Comparison of ENCODE assay signal across 8 cellular contexts in the genomic region with DNA sequence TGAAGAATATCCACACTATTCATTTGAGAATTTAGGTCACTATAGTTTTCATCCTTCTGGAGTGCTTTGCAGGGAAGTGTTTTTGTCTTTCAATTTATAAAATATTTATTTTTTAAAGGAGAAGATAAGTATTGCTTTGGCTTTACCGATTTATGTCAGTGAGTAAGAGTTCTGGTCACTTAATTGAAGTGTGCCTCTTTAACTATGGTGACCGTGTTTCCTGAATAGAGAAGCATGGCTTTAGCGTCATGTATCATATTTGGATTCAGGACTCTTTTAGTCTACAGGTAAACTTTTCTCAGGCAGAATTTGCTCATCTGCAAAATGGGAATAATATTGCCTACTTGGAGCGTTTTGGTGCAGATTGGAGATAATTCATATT. TPM values are rescaled to one million over a fixed set of nuclear protein-coding genes. Genes with fewer than 3 reads are reported as not detected.
DNase-seq lines count a peak whose midpoint lies in the region; ATAC-seq and TF ChIP-seq lines count a peak whose summit lies in the region.

No MANE protein-coding gene starts in this region.

- BruUV-seq in HCT116 (replicated peaks; lab: Mats Ljungman, UMichigan): no TSS peak

- TF ChIP-seq POLR2A in HCT116 (IDR thresholded peaks at IDR 0.05; ENCODE audit: borderline replicate concordance, extremely low read depth, insufficient read depth, insufficient read length): no peak

- RAD21 ChIA-PET in HCT116 (lab: Charles Lee; ENCODE audit: low non-redundant PET in 1 of 2, low total read pairs in 2 of 2, uncharacterized antibody in 2 of 2, unreplicated experiment in 2 of 2): no interaction called here

- no peaks in the 10 kb centered on the region for H4K20me1 ChIP-seq in HCT116 (ENCODE audit: insufficient read depth)

- no peak for TF ChIP-seq RAD21 in HCT116 (IDR thresholded peaks at IDR 0.05; ENCODE audit: low read depth)

- TF ChIP-seq CTCF in AG10803 (conservative IDR thresholded peaks at IDR 0.05; ENCODE audit: low read length) (no peak), HCT116 (IDR thresholded peaks at IDR 0.05 in 2 of 3, conservative IDR thresholded peaks at IDR 0.05 in 1 of 3; ENCODE audit: borderline replicate concordance in 1 of 3, insufficient read depth in 1 of 3, low read depth in 2 of 3, low read length in 2 of 3) (no peak), lung (IDR thresholded peaks at IDR 0.05; ENCODE audit: control extremely low read depth, extremely low read depth) (no peak)

- no peak overlapping the region for H2AFZ ChIP-seq in HCT116 (ENCODE audit: low read depth, low read length, poor library complexity, severe bottlenecking)

- H3K9ac ChIP-seq in HCT116 (ENCODE audit: low read length) (peak overlapping the region; percentile 79), adipocyte (ENCODE audit: low read length) (peak overlapping the region; percentile 98)

- H3K4me3 ChIP-seq in AG10803 (ENCODE audit: low read length) (peak overlapping the region; percentile 94), HCT116 (replicated peaks in 1 of 2; ENCODE audit: low read depth in 1 of 2, low read length in 2 of 2) (peak overlapping the region; percentile 66 to 96), adipocyte (ENCODE audit: low read length) (peak overlapping the region; percentile 100), lung (peak overlapping the region; percentile 70)

- H3K27me3 ChIP-seq in HCT116 (ENCODE audit: insufficient read depth, low read length) (no peaks in the 10 kb centered on the region), adipocyte (replicated peaks; ENCODE audit: control insufficient read depth, insufficient read depth, low read length) (peaks cover 6% of the 10 kb centered on the region), lung (ENCODE audit: control insufficient read depth, insufficient read depth) (no peaks in the 10 kb centered on the region)

- H3K36me3 ChIP-seq in HCT116 (ENCODE audit: control insufficient read depth in 1 of 2, insufficient read depth in 2 of 2, low read length in 2 of 2): peaks cover 14 to 25% of the 10 kb centered on the region in 2 experiments
- H3K36me3 ChIP-seq in adipocyte (ENCODE audit: control insufficient read depth, insufficient read depth, low read length, severe bottlenecking): peaks cover 30% of the 10 kb centered on the region
- peaks cover under 1 to 20% of the 10 kb centered on the region in 2 donors for H3K36me3 ChIP-seq in lung (ENCODE audit: control insufficient read depth in 2 of 2, insufficient read depth in 2 of 2, low read length in 2 of 2)

- peaks cover 7 to 13% of the 10 kb centered on the region in 2 experiments; a peak in 3 of 4 replicates for H3K4me1 ChIP-seq in HCT116 (ENCODE audit: control insufficient read depth in 1 of 2, insufficient read depth in 2 of 2, low read length in 2 of 2)
- H3K4me1 ChIP-seq in adipocyte (ENCODE audit: control insufficient read depth, insufficient read depth, low read length): peaks cover 15% of the 10 kb centered on the region
- peaks cover 5% of the 10 kb centered on the region in 2 donors for H3K4me1 ChIP-seq in lung (ENCODE audit: control insufficient read depth in 2 of 2, insufficient read depth in 2 of 2, low read length in 2 of 2)

- POLR2A ChIA-PET in HCT116 (lab: Charles Lee): no interaction called here

- ATAC-seq in HCT116 (no peak), lung (ENCODE audit: insufficient read depth, low FRiP score) (no peak)

- peak overlapping the region; percentile 83 for H3K4me2 ChIP-seq in HCT116 (ENCODE audit: low read length)

- intact Hi-C loops in HCT116 (cut with micrococcal nuclease): loop anchor here (5.0 kb wide), 1 partner anchor 301 kb away; no protein-coding TSS in a partner anchor

- no peaks in the 10 kb centered on the region for H3K9me2 ChIP-seq in HCT116 (ENCODE audit: insufficient read depth)

- H3K79me2 ChIP-seq in HCT116 (ENCODE audit: insufficient read depth, low read length): peaks cover 55% of the 10 kb centered on the region

- H3K27ac ChIP-seq in HCT116 (ENCODE audit: low read depth, low read length): peak overlapping the region; percentile 72; the same call in 1 of the 2 replicates
- peak overlapping the region in 1 of 2 donors; percentile 97 for H3K27ac ChIP-seq in lung (ENCODE audit: low read depth in 1 of 2, low read length in 1 of 2)

- DNase-seq in AG10803 (ENCODE audit: low read depth) (no peak), HCT116 (ENCODE audit: low read depth, low spot score) (no peak), adipocyte (ENCODE audit: low read depth) (no peak), lung (ENCODE audit: low spot score) (no peak), NCI-H187 (lab: John Stamatoyannopoulos, UW) (no peak), CD1c-positive myeloid dendritic cell (ENCODE audit: extremely low spot score) (no peak), HuH-7 (ENCODE audit: low spot score) (no peak), NCI-H2107 (lab: John Stamatoyannopoulos, UW) (no peak)

- WGBS in lung, 2 donors: 4 to 5% methylated on average over 4 of the region's 4 CpGs

- CTCF ChIA-PET in HCT116 (lab: Charles Lee): no interaction called here

- H3K9me3 ChIP-seq in HCT116 (ENCODE audit: control insufficient read depth in 1 of 2, insufficient read depth in 1 of 2, low read depth in 1 of 2, low read length in 2 of 2): no peaks in the 10 kb centered on the region
- no peaks in the 10 kb centered on the region for H3K9me3 ChIP-seq in adipocyte (ENCODE audit: control insufficient read depth, low read length)
- H3K9me3 ChIP-seq in lung (ENCODE audit: control insufficient read depth in 2 of 2, insufficient read depth in 1 of 2, low read length in 1 of 2): no peaks in the 10 kb centered on the region

TF ChIP-seq in HCT116, 20 proteins besides CTCF, POLR2A, EP300 and RAD21:
- no peak for TF ChIP-seq POLR2AphosphoS5 (IDR thresholded peaks at IDR 0.05; ENCODE audit: low read depth, low read length)
- TF ChIP-seq SP1 (IDR thresholded peaks at IDR 0.05; ENCODE audit: low read depth): no peak
- TF ChIP-seq, protein P1, sequence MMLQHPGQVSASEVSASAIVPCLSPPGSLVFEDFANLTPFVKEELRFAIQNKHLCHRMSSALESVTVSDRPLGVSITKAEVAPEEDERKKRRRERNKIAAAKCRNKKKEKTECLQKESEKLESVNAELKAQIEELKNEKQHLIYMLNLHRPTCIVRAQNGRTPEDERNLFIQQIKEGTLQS (IDR thresholded peaks at IDR 0.05): no peak
- no peak for TF ChIP-seq JUND (IDR thresholded peaks at IDR 0.05)
- TF ChIP-seq ZNF274 (IDR thresholded peaks at IDR 0.05; ENCODE audit: low read depth, low read length): no peak
- no peak for TF ChIP-seq SRF (IDR thresholded peaks at IDR 0.05; ENCODE audit: low read depth)
- TF ChIP-seq, protein P2, sequence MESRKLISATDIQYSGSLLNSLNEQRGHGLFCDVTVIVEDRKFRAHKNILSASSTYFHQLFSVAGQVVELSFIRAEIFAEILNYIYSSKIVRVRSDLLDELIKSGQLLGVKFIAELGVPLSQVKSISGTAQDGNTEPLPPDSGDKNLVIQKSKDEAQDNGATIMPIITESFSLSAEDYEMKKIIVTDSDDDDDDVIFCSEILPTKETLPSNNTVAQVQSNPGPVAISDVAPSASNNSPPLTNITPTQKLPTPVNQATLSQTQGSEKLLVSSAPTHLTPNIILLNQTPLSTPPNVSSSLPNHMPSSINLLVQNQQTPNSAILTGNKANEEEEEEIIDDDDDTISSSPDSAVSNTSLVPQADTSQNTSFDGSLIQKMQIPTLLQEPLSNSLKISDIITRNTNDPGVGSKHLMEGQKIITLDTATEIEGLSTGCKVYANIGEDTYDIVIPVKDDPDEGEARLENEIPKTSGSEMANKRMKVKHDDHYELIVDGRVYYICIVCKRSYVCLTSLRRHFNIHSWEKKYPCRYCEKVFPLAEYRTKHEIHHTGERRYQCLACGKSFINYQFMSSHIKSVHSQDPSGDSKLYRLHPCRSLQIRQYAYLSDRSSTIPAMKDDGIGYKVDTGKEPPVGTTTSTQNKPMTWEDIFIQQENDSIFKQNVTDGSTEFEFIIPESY (IDR thresholded peaks at IDR 0.05; ENCODE audit: extremely low read depth, insufficient replicate concordance, low read length): no peak
- no peak for TF ChIP-seq CBX3 (IDR thresholded peaks at IDR 0.05; ENCODE audit: low read depth)
- no peak for TF ChIP-seq FOSL1 (IDR thresholded peaks at IDR 0.05; ENCODE audit: low read depth)
- no peak for TF ChIP-seq YY1 (IDR thresholded peaks at IDR 0.05; ENCODE audit: extremely low read depth, insufficient replicate concordance, low read depth, low read length)
- TF ChIP-seq ELF1 (IDR thresholded peaks at IDR 0.05; ENCODE audit: borderline replicate concordance, low read depth): no peak
- no peak for TF ChIP-seq EGR1 (IDR thresholded peaks at IDR 0.05; ENCODE audit: low read depth)

RNA-seq across cellular contexts. Expression of a gene that starts 0.9 kb away (rescaled TPM):
- total RNA-seq in HCT116 (2021; ENCODE audit: unreplicated experiment) (22.0 TPM), lung (10 to 100 TPM; 24.5 to 59.1 TPM)
- 3.4 and 4.1 TPM in 2 replicates for polyA plus RNA-seq in HCT116 (2012)
- 10 to 100 TPM in 1 of 2 donors, 1 to 10 TPM in 1; 7.8 to 11.7 TPM for polyA plus RNA-seq in lung
